18 cellular contexts compared by ENCODE assay signal in genomic region chr10:35916791-35917190, GRCh38.
A peak's percentile ranks its signal among the peaks of the same experiment; 100 is the strongest.
DNase-seq lines count a peak whose midpoint lies in the region; ATAC-seq and TF ChIP-seq lines count a peak whose summit lies in the region.
"Had no signal": no experiment of that assay in that cellular context is flagged by ENCODE, and none has a peak within 500 bp of the region (broad histone marks: within the 10 kb centered on the region; RNA-seq: fewer than 3 reads in every experiment).

No MANE protein-coding gene starts in this region.

- no peaks in the 10 kb centered on the region for H3K79me2 ChIP-seq in SK-N-SH (ENCODE audit: insufficient read depth)
- H3K79me2 ChIP-seq: parathyroid adenoma had no signal

- H3K9me3 ChIP-seq in right atrium auricular region: no peaks in the 10 kb centered on the region
- no peaks in the 10 kb centered on the region for H3K9me3 ChIP-seq in SK-N-SH
- no peaks in the 10 kb centered on the region for H3K9me3 ChIP-seq in transverse colon
- H3K9me3 ChIP-seq: A549, adrenal gland, upper lobe of left lung had no signal

- in situ Hi-C loops in transverse colon (cut with MboI; ENCODE audit: low pct_ligation_motif_present in 1 of 4, low pct_unique_long_range_greater_than_20kb in 1 of 4, low sequenced_read_pairs in 3 of 4): loop anchor here in 2 of 4 donors (25.0 kb wide), 1 partner anchor 279 kb away; the partner anchor contains the start of gene FZD8 (in 2 of the 2)

- H3K4me1 ChIP-seq in right atrium auricular region (peaks cover 0 to 12% of the 10 kb centered on the region in 2 donors), SK-N-SH (ENCODE audit: control insufficient read depth in 1 of 2, insufficient read depth in 2 of 2, low read depth in 1 of 2, low read length in 1 of 2) (peaks cover 3 to 10% of the 10 kb centered on the region in 2 experiments; a peak in 3 of 4 replicates), transverse colon (peaks cover 0 to 8% (median 0%) of the 10 kb centered on the region in 4 donors)
- H3K4me1 ChIP-seq: adrenal gland, parathyroid adenoma had no signal

- DNase-seq in Right ventricle myocardium inferior (ENCODE audit: missing footprints) (no peak), right atrium auricular region (ENCODE audit: low spot score) (no peak), SK-N-SH (no peak), foreskin melanocyte (peak; percentile 4), sciatic nerve (ENCODE audit: low spot score) (no peak), A172 (ENCODE audit: low spot score) (no peak), transverse colon (no peak)
- DNase-seq: adrenal gland; CD8-positive, alpha-beta T cell; glutamatergic neuron; kidney glomerular epithelial cell; NCI-H2227 treated with DMSO at 0.1 percent for 48 hours; upper lobe of left lung had no signal

- H3K4me2 ChIP-seq in SK-N-SH: no peak overlapping the region
- H3K4me2 ChIP-seq: A549 had no signal

- TF ChIP-seq CTCF in right atrium auricular region (IDR thresholded peaks at IDR 0.05): peak in 1 of 2 donors; percentile 37
- peak; percentile 10; the same call in 1 of the 2 replicates for TF ChIP-seq CTCF in SK-N-SH (IDR thresholded peaks at IDR 0.05)
- TF ChIP-seq CTCF in transverse colon (IDR thresholded peaks at IDR 0.05): peak in 2 of 5 experiments; percentile 29 to 42

- TF ChIP-seq POLR2A in transverse colon (IDR thresholded peaks at IDR 0.05): no peak

- POLR2A ChIA-PET in SK-N-SH (lab: Yijun Ruan, JAX): no interaction called here

- peak; percentile 31 for ATAC-seq in Right ventricle myocardium inferior
- ATAC-seq in sciatic nerve: peak; percentile 38
- ATAC-seq in GM19351 (IDR thresholded peaks at IDR 0.05; ENCODE audit: unreplicated experiment): no peak
- ATAC-seq: A549; CD8-positive, alpha-beta T cell; K562; stimulated activated memory B cell treated with anti-CD40 and anti-IgM and Interleukin-4, amounts not matched to agents 10 μg/mL and 1 μg/mL and 100 μg/mL, for 72 hours had no signal

- TF ChIP-seq EP300 in SK-N-SH (IDR thresholded peaks at IDR 0.05; ENCODE audit: borderline replicate concordance in 1 of 2, low read depth in 1 of 2, low read length in 1 of 2) (no peak), transverse colon (IDR thresholded peaks at IDR 0.05; ENCODE audit: low read depth) (no peak)

- 92% methylated on average over 4 of the region's 4 CpGs for WGBS in SK-N-SH (ENCODE audit: low lambda C conversion rate)
- WGBS in transverse colon (ENCODE audit: low coverage in 1 of 2), 2 donors: 60 to 76% methylated on average over 4 of the region's 4 CpGs

- H3K36me3 ChIP-seq in right atrium auricular region (no peaks in the 10 kb centered on the region), SK-N-SH (replicated peaks in 1 of 2; ENCODE audit: control insufficient read depth in 1 of 2, insufficient read depth in 2 of 2, low read length in 1 of 2) (no peaks in the 10 kb centered on the region), transverse colon (no peaks in the 10 kb centered on the region)
- H3K36me3 ChIP-seq: adrenal gland, upper lobe of left lung had no signal

- H3K9me2 ChIP-seq in SK-N-SH: no peaks in the 10 kb centered on the region

- H3K9ac ChIP-seq in SK-N-SH: no peak overlapping the region
- H3K9ac ChIP-seq: parathyroid adenoma had no signal

- intact Hi-C loops in Right ventricle myocardium inferior (cut with DNase I): loop anchor here (5.0 kb wide), 1 partner anchor 274 kb away; the partner anchor contains the start of gene FZD8
- intact Hi-C loops in sciatic nerve (cut with DNase I): no loop called here
- intact Hi-C loops in transverse colon (cut with DNase I; ENCODE audit: low total_unique reads): no loop called here

- no peak; the same call in 1 of the 2 replicates for TF ChIP-seq RAD21 in SK-N-SH (IDR thresholded peaks at IDR 0.05; ENCODE audit: low read length)

- peaks cover 33% of the 10 kb centered on the region for H3F3A ChIP-seq in SK-N-SH (replicated peaks; ENCODE audit: insufficient read depth)

- CTCF ChIA-PET in SK-N-SH (lab: Yijun Ruan, JAX): no interaction called here

- H3K4me3 ChIP-seq in right atrium auricular region (no peak overlapping the region), SK-N-SH (ENCODE audit: low read depth in 2 of 2, low read length in 1 of 2) (no peak overlapping the region), transverse colon (no peak overlapping the region)
- H3K4me3 ChIP-seq: A549, adrenal gland, K562, upper lobe of left lung had no signal

- H3K27me3 ChIP-seq in right atrium auricular region: no peaks in the 10 kb centered on the region
- no peaks in the 10 kb centered on the region for H3K27me3 ChIP-seq in SK-N-SH (ENCODE audit: insufficient read depth)
- H3K27me3 ChIP-seq in transverse colon: no peaks in the 10 kb centered on the region
- H3K27me3 ChIP-seq: adrenal gland, upper lobe of left lung had no signal

- no peak overlapping the region for H3K27ac ChIP-seq in right atrium auricular region
- H3K27ac ChIP-seq in SK-N-SH (ENCODE audit: low read depth in 2 of 2, low read length in 1 of 2): no peak overlapping the region
- no peak overlapping the region for H3K27ac ChIP-seq in transverse colon
- H3K27ac ChIP-seq: A549, adrenal gland, parathyroid adenoma, upper lobe of left lung had no signal

- no peak overlapping the region for H2AFZ ChIP-seq in SK-N-SH (ENCODE audit: low read depth)
- H2AFZ ChIP-seq: parathyroid adenoma had no signal

- H4K20me1 ChIP-seq in SK-N-SH (ENCODE audit: insufficient read depth): no peaks in the 10 kb centered on the region

TF ChIP-seq in SK-N-SH, 30 proteins besides CTCF, POLR2A, EP300 and RAD21:
- TF ChIP-seq CHD2 (IDR thresholded peaks at IDR 0.05; ENCODE audit: low read length, partially characterized antibody) (no peak), JUND (IDR thresholded peaks at IDR 0.05) (no peak), NFIC (IDR thresholded peaks at IDR 0.05; ENCODE audit: borderline replicate concordance) (no peak), IRF3 (IDR thresholded peaks at IDR 0.05; ENCODE audit: low read depth, low read length) (no peak), SMC3 (IDR thresholded peaks at IDR 0.05; ENCODE audit: low read depth, low read length) (no peak), USF1 (IDR thresholded peaks at IDR 0.05; ENCODE audit: borderline replicate concordance, low read depth) (no peak), MEF2A (IDR thresholded peaks at IDR 0.05; ENCODE audit: borderline replicate concordance, low read depth) (no peak), TEAD4 (IDR thresholded peaks at IDR 0.05; ENCODE audit: borderline replicate concordance, insufficient read depth) (no peak)
- TF ChIP-seq, protein P1, sequence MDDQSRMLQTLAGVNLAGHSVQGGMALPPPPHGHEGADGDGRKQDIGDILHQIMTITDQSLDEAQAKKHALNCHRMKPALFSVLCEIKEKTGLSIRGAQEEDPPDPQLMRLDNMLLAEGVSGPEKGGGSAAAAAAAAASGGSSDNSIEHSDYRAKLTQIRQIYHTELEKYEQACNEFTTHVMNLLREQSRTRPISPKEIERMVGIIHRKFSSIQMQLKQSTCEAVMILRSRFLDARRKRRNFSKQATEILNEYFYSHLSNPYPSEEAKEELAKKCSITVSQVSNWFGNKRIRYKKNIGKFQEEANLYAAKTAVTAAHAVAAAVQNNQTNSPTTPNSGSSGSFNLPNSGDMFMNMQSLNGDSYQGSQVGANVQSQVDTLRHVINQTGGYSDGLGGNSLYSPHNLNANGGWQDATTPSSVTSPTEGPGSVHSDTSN (IDR thresholded peaks at IDR 0.05): no peak
